10 cellular contexts compared by ENCODE assay signal in the genomic region with DNA sequence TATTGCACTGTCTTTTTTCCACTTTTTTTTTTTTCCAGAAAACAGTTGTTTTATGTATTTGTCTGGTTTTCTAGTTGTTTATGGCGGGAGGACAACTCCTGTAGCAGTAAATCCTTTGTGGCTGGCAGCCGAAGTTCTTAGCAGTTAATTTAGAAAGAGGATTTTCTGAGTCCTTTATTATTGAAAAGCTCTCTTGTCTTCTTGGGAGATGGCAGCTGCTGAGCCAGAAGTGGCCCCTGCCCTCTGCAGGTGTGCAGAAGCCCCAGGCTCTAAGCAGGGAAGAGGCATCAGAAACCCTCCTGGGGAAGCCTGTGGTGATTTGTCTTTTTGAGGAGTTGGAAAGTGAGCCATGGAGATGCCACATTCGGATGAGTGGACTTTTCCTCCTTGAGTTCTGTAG.
"Had no signal": no experiment of that assay in that cellular context is flagged by ENCODE, and none has a peak within 500 bp of the region (broad histone marks: within the 10 kb centered on the region; RNA-seq: fewer than 3 reads in every experiment).

No MANE protein-coding gene starts in this region.

- DNase-seq: activated CD4-positive, CD25-positive, alpha-beta regulatory T cell; activated T-cell treated with anti-CD3 and anti-CD28 coated beads, Interleukin-2, amount 50 U/mL, for 72 hours; foreskin melanocyte; left ventricle myocardium superior; mesenchymal stem cell; right lobe of liver; stimulated activated naive CD4-positive, alpha-beta T cell treated with Interleukin-2 at 50 U/mL for 16 hours had no signal

- H3K4me3 Mint-ChIP-seq: activated CD4-positive, alpha-beta T cell treated with anti-CD3 and anti-CD28 coated beads, Interleukin-2, amount 10 ng/mL, durations not matched to agents 7 days and 5 days; activated T-cell treated with anti-CD3 and anti-CD28 coated beads, Interleukin-2, amount 50 U/mL, for 72 hours had no signal

- H3K27ac Mint-ChIP-seq: activated CD4-positive, alpha-beta T cell treated with anti-CD3 and anti-CD28 coated beads, Interleukin-2, amount 10 ng/mL, durations not matched to agents 7 days and 5 days; activated T-cell treated with anti-CD3 and anti-CD28 coated beads, Interleukin-2, amount 50 U/mL, for 72 hours had no signal

- ATAC-seq: activated T-cell treated with anti-CD3 and anti-CD28 coated beads, Interleukin-2, amount 50 U/mL, for 72 hours; left ventricle myocardium superior; right lobe of liver had no signal

- H3K27ac ChIP-seq: ascending aorta, prostate gland, right lobe of liver had no signal

- H3K4me3 ChIP-seq: ascending aorta, prostate gland, right lobe of liver had no signal
